1 cellular context compared by ENCODE assay signal in the genomic region with DNA sequence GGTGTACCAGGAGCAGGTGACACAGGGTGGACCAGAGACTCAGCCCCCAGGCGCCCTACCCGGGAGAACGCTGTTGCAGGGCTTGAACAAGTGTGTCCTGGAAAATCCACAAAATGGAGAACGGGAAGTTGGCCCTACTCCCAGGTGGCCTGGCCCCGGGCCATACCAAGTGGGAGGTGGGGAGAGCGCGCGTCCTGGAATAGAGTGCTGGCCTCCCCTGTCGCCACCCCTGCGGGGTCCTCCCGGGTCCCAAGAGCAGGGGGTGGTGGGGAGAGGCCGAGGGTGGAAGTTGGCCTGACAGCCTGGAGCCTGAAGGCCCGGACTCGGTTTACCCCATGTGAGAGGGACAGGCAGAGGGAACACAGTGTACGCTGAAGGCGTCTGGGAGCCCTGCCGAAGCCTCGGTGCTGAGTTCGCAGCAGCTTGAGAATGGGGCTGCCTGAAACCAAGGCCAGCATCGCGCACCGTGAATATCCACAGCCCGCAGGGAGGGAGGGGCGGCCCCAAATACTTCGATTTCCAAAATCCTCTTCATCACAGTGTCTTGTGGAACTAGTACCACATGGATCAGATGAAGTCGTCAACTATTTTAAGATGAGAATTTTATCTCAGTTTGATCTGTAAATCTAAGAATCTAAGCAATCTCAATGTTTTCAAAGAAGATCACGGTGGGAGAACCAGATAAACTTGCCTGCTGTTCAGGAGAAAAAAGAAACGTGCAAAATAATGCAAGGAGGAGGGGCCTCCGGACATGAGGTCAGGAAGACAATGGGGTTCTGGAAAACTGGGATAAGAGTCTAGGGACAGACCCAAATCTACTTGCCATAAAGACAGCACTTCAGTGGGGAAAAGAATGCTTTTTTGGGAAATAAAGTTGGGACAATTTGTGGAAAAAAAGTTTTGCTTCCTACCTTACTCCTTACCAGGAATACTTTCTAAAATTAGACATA.
TF ChIP-seq lines count a peak whose summit lies in the region.

No MANE protein-coding gene starts in this region.

TF ChIP-seq in A549, 52 proteins besides CTCF, POLR2A, EP300 and RAD21 (continued from another document):
- TF ChIP-seq USF2 (IDR thresholded peaks at IDR 0.05) (no peak), GATA3 (IDR thresholded peaks at IDR 0.05; ENCODE audit: borderline replicate concordance) (no peak)
